Comparison of ENCODE assay signal across 9 cellular contexts in genomic region chr13:40440990-40441820, GRCh38.
A peak's percentile ranks its signal among the peaks of the same experiment; 100 is the strongest.
DNase-seq lines count a peak whose midpoint lies in the region; ATAC-seq and FAIRE-seq lines count a peak whose summit lies in the region.
"Had no signal": no experiment of that assay in that cellular context is flagged by ENCODE, and none has a peak within 500 bp of the region (broad histone marks: within the 10 kb centered on the region; RNA-seq: fewer than 3 reads in every experiment).

No MANE protein-coding gene starts in this region.

- H3K27ac Mint-ChIP-seq in natural killer cell treated with Interleukin-12 subunit alpha and Interleukin-12 subunit beta and Interleukin-15 and Interleukin-18, amount 100 ng/mL, for 72 hours = no peak overlapping the region
- H3K27ac Mint-ChIP-seq in activated naive CD4-positive, alpha-beta T cell treated with anti-CD3 and anti-CD28 coated beads, Interleukin-2, amount 10 ng/mL, durations not matched to agents 7 days and 5 days = no peak overlapping the region

- no peaks in the 10 kb centered on the region for H3K36me3 ChIP-seq in small intestine (ENCODE audit: control insufficient read depth in 2 of 2, insufficient read depth in 2 of 2, low read length in 2 of 2)

- H3K27me3 ChIP-seq in small intestine (ENCODE audit: control insufficient read depth in 2 of 2, insufficient read depth in 2 of 2, low read length in 2 of 2) = no peaks in the 10 kb centered on the region

- H3K36me3 Mint-ChIP-seq in natural killer cell treated with Interleukin-12 subunit alpha and Interleukin-12 subunit beta and Interleukin-15 and Interleukin-18, amount 100 ng/mL, for 72 hours = no peaks in the 10 kb centered on the region
- H3K36me3 Mint-ChIP-seq in activated naive CD4-positive, alpha-beta T cell treated with anti-CD3 and anti-CD28 coated beads, Interleukin-2, amount 10 ng/mL, durations not matched to agents 7 days and 5 days = no peaks in the 10 kb centered on the region

- H3K9me3 ChIP-seq in small intestine (ENCODE audit: control insufficient read depth, low read depth) = no peaks in the 10 kb centered on the region

- no peaks in the 10 kb centered on the region for H3K9me3 Mint-ChIP-seq in natural killer cell treated with Interleukin-12 subunit alpha and Interleukin-12 subunit beta and Interleukin-15 and Interleukin-18, amount 100 ng/mL, for 72 hours
- H3K9me3 Mint-ChIP-seq in activated naive CD4-positive, alpha-beta T cell treated with anti-CD3 and anti-CD28 coated beads, Interleukin-2, amount 10 ng/mL, durations not matched to agents 7 days and 5 days = no peaks in the 10 kb centered on the region

- peaks cover under 1 to 3% of the 10 kb centered on the region in 2 donors for H3K27me3 Mint-ChIP-seq in natural killer cell treated with Interleukin-12 subunit alpha and Interleukin-12 subunit beta and Interleukin-15 and Interleukin-18, amount 100 ng/mL, for 72 hours
- no peaks in the 10 kb centered on the region for H3K27me3 Mint-ChIP-seq in activated naive CD4-positive, alpha-beta T cell treated with anti-CD3 and anti-CD28 coated beads, Interleukin-2, amount 10 ng/mL, durations not matched to agents 7 days and 5 days

- no peak for ATAC-seq in natural killer cell treated with Interleukin-12 subunit alpha and Interleukin-12 subunit beta and Interleukin-15 and Interleukin-18, amount 100 ng/mL, for 72 hours
- no peak for ATAC-seq in HG03025 (IDR thresholded peaks at IDR 0.05; ENCODE audit: low FRiP score, unreplicated experiment)

- CTCF ChIA-PET in activated naive CD4-positive, alpha-beta T cell treated with anti-CD3 and anti-CD28 coated beads, Interleukin-2, amount 10 ng/mL, durations not matched to agents 7 days and 5 days (lab: Charles Lee) = no interaction called here

- peak; percentile 23 for DNase-seq in HT1080 (ENCODE audit: low read depth)
- peak in 56 of 61 donors; percentile 4 to 79 (median 44) for DNase-seq in caudate nucleus (lab: John Stamatoyannopoulos, UW)
- DNase-seq in kidney glomerular epithelial cell (lab: John Stamatoyannopoulos, UW) = peak; percentile 14
- peak; percentile 84 for DNase-seq in small intestine
- DNase-seq in natural killer cell treated with Interleukin-12 subunit alpha and Interleukin-12 subunit beta and Interleukin-15 and Interleukin-18, amount 100 ng/mL, for 72 hours (ENCODE audit: low spot score) = no peak
- no peak for DNase-seq in effector CD4-positive, alpha-beta T cell
- no peak for DNase-seq in activated naive CD4-positive, alpha-beta T cell treated with anti-CD3 and anti-CD28 coated beads, Interleukin-2, amount 10 ng/mL, durations not matched to agents 7 days and 5 days
- DNase-seq: NCI-H1436 treated with DMSO at 0.1 percent for 48 hours had no signal

- H3K4me1 ChIP-seq in small intestine (ENCODE audit: control insufficient read depth in 2 of 2, insufficient read depth in 1 of 2, low read depth in 1 of 2, low read length in 1 of 2) = peaks cover 0 to 5% of the 10 kb centered on the region in 2 donors

- peak overlapping the region; percentile 63 for H3K27ac ChIP-seq in caudate nucleus (ENCODE audit: low read depth, low read length)
- peak overlapping the region; percentile 13 to 39 for H3K27ac ChIP-seq in small intestine (ENCODE audit: low read depth in 1 of 2, low read length in 1 of 2)

- no peak for FAIRE-seq in small intestine (lab: Jason Lieb, UNC)

- H3K4me3 Mint-ChIP-seq in natural killer cell treated with Interleukin-12 subunit alpha and Interleukin-12 subunit beta and Interleukin-15 and Interleukin-18, amount 100 ng/mL, for 72 hours = no peak overlapping the region
- H3K4me3 Mint-ChIP-seq in activated naive CD4-positive, alpha-beta T cell treated with anti-CD3 and anti-CD28 coated beads, Interleukin-2, amount 10 ng/mL, durations not matched to agents 7 days and 5 days = no peak overlapping the region

- no peak overlapping the region for H3K4me3 ChIP-seq in small intestine (ENCODE audit: low read depth in 1 of 2, low read length in 2 of 2)

- peaks cover 9 to 14% of the 10 kb centered on the region in 2 donors for H3K4me1 Mint-ChIP-seq in natural killer cell treated with Interleukin-12 subunit alpha and Interleukin-12 subunit beta and Interleukin-15 and Interleukin-18, amount 100 ng/mL, for 72 hours (ENCODE audit: low read depth in 2 of 2)
- peaks cover 24% of the 10 kb centered on the region for H3K4me1 Mint-ChIP-seq in activated naive CD4-positive, alpha-beta T cell treated with anti-CD3 and anti-CD28 coated beads, Interleukin-2, amount 10 ng/mL, durations not matched to agents 7 days and 5 days

- 20 to 43% (median 39%) methylated on average over 9 of the region's 9 CpGs for WGBS in small intestine, 3 donors

Comparison
In these comparisons a context has a peak if more than half of its experiments do, and no peak if none do; other contexts are left out.
1. DNase-seq: peak in HT1080 (single experiment), caudate nucleus (56 of 61), kidney glomerular epithelial cell (single experiment) and small intestine (single experiment); none in natural killer cell treated with Interleukin-12 subunit alpha and Interleukin-12 subunit beta and Interleukin-15 and Interleukin-18, amount 100 ng/mL, for 72 hours (single experiment), effector CD4-positive, alpha-beta T cell (single experiment) and activated naive CD4-positive, alpha-beta T cell treated with anti-CD3 and anti-CD28 coated beads, Interleukin-2, amount 10 ng/mL, durations not matched to agents 7 days and 5 days (single experiment).